Comparison of ENCODE assay signal across 8 cellular contexts in the genomic region with DNA sequence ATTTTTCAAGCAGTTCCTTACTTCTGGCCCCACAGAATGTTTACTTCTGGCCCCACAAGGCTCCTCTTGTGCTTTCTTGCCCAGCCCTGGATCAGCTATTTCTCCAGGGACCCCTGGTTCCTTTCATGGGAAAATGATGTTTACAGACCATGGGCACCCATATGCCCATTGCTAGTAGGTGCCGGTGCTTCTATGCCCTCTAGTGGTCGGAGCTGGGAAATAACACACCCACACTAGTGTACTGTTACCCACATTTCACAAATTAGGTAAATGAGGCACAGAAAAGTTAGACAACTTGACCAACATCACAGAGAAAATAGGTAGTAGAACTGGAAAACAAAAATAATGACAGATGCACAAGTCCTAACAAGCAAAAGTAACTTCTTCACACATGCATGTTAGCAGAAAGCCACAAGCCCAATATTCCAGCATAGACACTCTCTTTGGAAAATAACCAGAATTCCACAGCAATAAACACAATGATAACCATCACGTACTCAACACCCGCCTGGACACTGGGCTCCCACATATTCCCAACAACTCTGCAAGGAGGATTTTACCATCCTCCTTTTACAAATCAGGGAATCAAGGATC. TPM values are rescaled to one million over a fixed set of nuclear protein-coding genes. Genes with fewer than 3 reads are reported as not detected.
A peak's percentile ranks its signal among the peaks of the same experiment; 100 is the strongest.
DNase-seq lines count a peak whose midpoint lies in the region; ATAC-seq lines count a peak whose summit lies in the region.

No MANE protein-coding gene starts in this region.

- no peak for ATAC-seq in HG03378 (IDR thresholded peaks at IDR 0.05; ENCODE audit: unreplicated experiment)

- DNase-seq in NCI-H2196 (lab: John Stamatoyannopoulos, UW; ENCODE audit: unreplicated experiment) (peak; percentile 64), NCI-H2196 treated with DMSO at 0.1 percent for 48 hours (lab: John Stamatoyannopoulos, UW; ENCODE audit: unreplicated experiment) (no peak), NCI-H2029 (lab: John Stamatoyannopoulos, UW) (peak; percentile 39), dermis blood vessel endothelial cell (peak; percentile 54), mucosa of gallbladder (ENCODE audit: low spot score) (peak; percentile 65)
- DNase-seq in activated CD4-positive, alpha-beta T cell treated with anti-CD3 and anti-CD28 coated beads for 4 hours, result peak; percentile 61 to 80
- peak; percentile 19 to 78 (median 54) for DNase-seq in stimulated activated naive CD4-positive, alpha-beta T cell (lab: John Stamatoyannopoulos, UW)

RNA-seq across cellular contexts. Expression of a gene that starts 1.3 kb away (rescaled TPM):
- total RNA-seq in dermis blood vessel endothelial cell (not detected in 2 replicates), mucosa of gallbladder (61.6 TPM)

RNA-seq across cellular contexts. Expression of a gene that starts 42.4 kb away (rescaled TPM):
- total RNA-seq in dermis blood vessel endothelial cell (not detected in 2 replicates), mucosa of gallbladder (0.78 TPM)

RNA-seq across cellular contexts. Expression of a gene that starts 45.6 kb away (rescaled TPM):
- total RNA-seq in dermis blood vessel endothelial cell (not detected in 2 replicates), mucosa of gallbladder (1.2 TPM)

Comparison
In these comparisons a context has a peak if more than half of its experiments do, and no peak if none do; other contexts are left out.
1. RNA of a gene that starts 1.3 kb away (total RNA-seq): 61.6 TPM in mucosa of gallbladder (single experiment); not detected in dermis blood vessel endothelial cell; every median in the first group is over 10 times any median in the second.